31 cellular contexts compared by ENCODE assay signal in the genomic region with DNA sequence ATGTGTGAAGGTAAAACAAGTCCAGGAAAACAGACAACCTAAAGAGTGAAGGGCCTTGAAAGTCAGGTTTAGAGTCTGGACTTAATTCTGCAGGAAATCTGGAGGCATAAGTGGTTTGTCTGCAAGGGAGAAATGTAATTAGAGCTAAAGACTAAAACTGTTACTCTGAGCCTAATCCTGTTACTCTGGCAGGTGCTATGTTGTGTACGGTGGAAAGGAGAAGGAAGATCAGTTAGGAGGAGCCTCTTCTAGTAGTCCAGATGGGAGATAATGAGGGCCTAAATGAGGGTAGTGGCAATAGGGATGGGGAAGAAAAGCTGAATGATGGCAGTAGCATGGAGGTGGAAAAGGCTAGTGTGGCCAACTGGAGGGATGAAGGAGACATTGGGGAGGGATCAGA.
"Had no signal": no experiment of that assay in that cellular context is flagged by ENCODE, and none has a peak within 500 bp of the region (broad histone marks: within the 10 kb centered on the region; RNA-seq: fewer than 3 reads in every experiment).

No MANE protein-coding gene starts in this region.

- H3K36me3 Mint-ChIP-seq: WTC11 had no signal

- FAIRE-seq: colon had no signal

- ATAC-seq: activated T-cell treated with anti-CD3 and anti-CD28 coated beads, Interleukin-2, amount 50 U/mL, for 72 hours; body of pancreas; effector memory CD8-positive, alpha-beta T cell; foreskin keratinocyte; gastrocnemius medialis; heart left ventricle; WTC11 had no signal

- H3K36me3 ChIP-seq: esophagus muscularis mucosa, gastrocnemius medialis, heart left ventricle had no signal

- H3K4me3 ChIP-seq: body of pancreas, esophagus muscularis mucosa, gastrocnemius medialis, heart left ventricle had no signal

- H3K27me3 ChIP-seq: body of pancreas, esophagus muscularis mucosa, foreskin keratinocyte, gastrocnemius medialis, heart left ventricle had no signal

- H3K27ac ChIP-seq: body of pancreas, esophagus muscularis mucosa, foreskin keratinocyte, gastrocnemius medialis, heart left ventricle had no signal

- H3K27me3 Mint-ChIP-seq: activated CD4-positive, alpha-beta memory T cell treated with anti-CD3 and anti-CD28 coated beads, Interleukin-2, amount 10 ng/mL, durations not matched to agents 7 days and 5 days; activated CD4-positive, alpha-beta T cell treated with anti-CD3 and anti-CD28 coated beads, Interleukin-2, amount 10 ng/mL, durations not matched to agents 7 days and 5 days; activated naive CD8-positive, alpha-beta T cell; activated T-cell treated with anti-CD3 and anti-CD28 coated beads, Interleukin-2, amount 50 U/mL, for 24 hours; effector memory CD8-positive, alpha-beta T cell had no signal

- H3K9me3 Mint-ChIP-seq: activated CD4-positive, alpha-beta memory T cell treated with anti-CD3 and anti-CD28 coated beads, Interleukin-2, amount 10 ng/mL, durations not matched to agents 7 days and 5 days; activated CD4-positive, alpha-beta T cell treated with anti-CD3 and anti-CD28 coated beads, Interleukin-2, amount 10 ng/mL, durations not matched to agents 7 days and 5 days; activated T-cell treated with anti-CD3 and anti-CD28 coated beads, Interleukin-2, amount 50 U/mL, for 24 hours; activated T-cell treated with anti-CD3 and anti-CD28 coated beads, Interleukin-2, amount 50 U/mL, for 72 hours; effector memory CD8-positive, alpha-beta T cell; WTC11 had no signal

- H3K4me3 Mint-ChIP-seq: activated CD4-positive, alpha-beta memory T cell treated with anti-CD3 and anti-CD28 coated beads, Interleukin-2, amount 10 ng/mL, durations not matched to agents 7 days and 5 days; activated CD4-positive, alpha-beta T cell treated with anti-CD3 and anti-CD28 coated beads, Interleukin-2, amount 10 ng/mL, durations not matched to agents 7 days and 5 days; activated naive CD8-positive, alpha-beta T cell; activated T-cell treated with anti-CD3 and anti-CD28 coated beads, Interleukin-2, amount 50 U/mL, for 24 hours; activated T-cell treated with anti-CD3 and anti-CD28 coated beads, Interleukin-2, amount 50 U/mL, for 72 hours; effector memory CD8-positive, alpha-beta T cell; WTC11 had no signal

- H3K27ac Mint-ChIP-seq: activated CD4-positive, alpha-beta memory T cell treated with anti-CD3 and anti-CD28 coated beads, Interleukin-2, amount 10 ng/mL, durations not matched to agents 7 days and 5 days; activated CD4-positive, alpha-beta T cell treated with anti-CD3 and anti-CD28 coated beads, Interleukin-2, amount 10 ng/mL, durations not matched to agents 7 days and 5 days; activated naive CD8-positive, alpha-beta T cell; activated T-cell treated with anti-CD3 and anti-CD28 coated beads, Interleukin-2, amount 50 U/mL, for 24 hours; activated T-cell treated with anti-CD3 and anti-CD28 coated beads, Interleukin-2, amount 50 U/mL, for 72 hours; effector memory CD8-positive, alpha-beta T cell; WTC11 had no signal

- H3K4me1 ChIP-seq: body of pancreas, esophagus muscularis mucosa, gastrocnemius medialis, heart left ventricle had no signal

- H3K4me1 Mint-ChIP-seq: activated CD4-positive, alpha-beta memory T cell treated with anti-CD3 and anti-CD28 coated beads, Interleukin-2, amount 10 ng/mL, durations not matched to agents 7 days and 5 days had no signal

- DNase-seq: activated CD4-positive, alpha-beta memory T cell treated with anti-CD3 and anti-CD28 coated beads, Interleukin-2, amount 10 ng/mL, durations not matched to agents 7 days and 5 days; activated CD4-positive, alpha-beta T cell treated with anti-CD3 and anti-CD28 coated beads for 1 hour; activated CD4-positive, alpha-beta T cell treated with anti-CD3 and anti-CD28 coated beads for 4 hours; activated CD4-positive, alpha-beta T cell treated with anti-CD3 and anti-CD28 coated beads, Interleukin-2, amount 10 ng/mL, durations not matched to agents 7 days and 5 days; activated CD4-positive, alpha-beta T cell treated with anti-CD3 and anti-CD28 coated beads, Interleukin-2, amount 50 U/mL, for 4 hours; activated CD8-positive, alpha-beta memory T cell treated with anti-CD3 and anti-CD28 coated beads, Interleukin-2, amount 50 U/mL, for 48 hours; activated effector memory CD4-positive, alpha-beta T cell treated with Interleukin-2 at 50 U/mL for 16 hours; activated gamma-delta T cell treated with Interleukin-2 at 50 U/mL for 16 hours; activated naive CD4-positive, alpha-beta T cell treated with anti-CD3 and anti-CD28 coated beads, Interleukin-2, amount 50 U/mL, for 16 hours; activated naive CD4-positive, alpha-beta T cell treated with Interleukin-2 at 50 U/mL for 16 hours; activated T-cell treated with anti-CD3 and anti-CD28 coated beads for 4 hours; activated T-cell treated with anti-CD3 and anti-CD28 coated beads, Interleukin-2, amount 50 U/mL, for 24 hours; activated T-cell treated with anti-CD3 and anti-CD28 coated beads, Interleukin-2, amount 50 U/mL, for 72 hours; amygdala; aorta; body of pancreas; caudate nucleus; cortex of kidney; dermis blood vessel endothelial cell; effector CD4-positive, alpha-beta T cell; effector memory CD8-positive, alpha-beta T cell; erythroblast; foreskin keratinocyte; gastrocnemius medialis; glutamatergic neuron; heart left ventricle; hypothalamus had no signal

- H3K9me3 ChIP-seq: body of pancreas, esophagus muscularis mucosa, gastrocnemius medialis, heart left ventricle had no signal
